ENCODE assay signal across 29 cellular contexts in the genomic region with DNA sequence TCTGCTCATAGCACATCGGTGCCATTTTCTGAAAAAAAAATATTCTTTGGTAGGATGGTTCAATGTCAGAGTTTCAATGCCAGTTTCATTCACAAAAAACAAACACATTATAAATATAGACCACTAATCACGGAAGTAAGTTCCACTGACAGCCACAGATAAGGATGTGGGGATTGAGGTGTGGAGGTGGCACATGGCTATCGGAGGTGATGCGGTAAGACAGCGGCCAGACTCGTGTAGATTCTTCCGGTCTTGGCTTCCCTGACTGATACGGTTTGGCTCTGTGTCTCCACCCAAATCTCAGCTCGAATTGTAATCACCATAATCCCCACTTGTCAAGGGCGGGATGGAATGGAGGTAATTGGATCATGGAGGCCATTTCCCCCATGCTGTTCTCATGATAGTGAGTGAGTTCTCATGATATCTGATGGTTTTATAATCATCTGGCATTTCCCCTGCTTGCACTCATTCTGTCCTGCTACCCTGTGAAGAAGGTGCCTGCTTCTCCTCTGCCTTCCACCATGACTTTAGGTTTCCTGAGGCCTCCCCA.
"Had no signal": no experiment of that assay in that cellular context is flagged by ENCODE, and none has a peak within 500 bp of the region (broad histone marks: within the 10 kb centered on the region; RNA-seq: fewer than 3 reads in every experiment).

No MANE protein-coding gene starts in this region.

- H3K27ac ChIP-seq: SJCRH30, SK-N-MC had no signal

- H3K27me3 ChIP-seq: MG63, SJCRH30 had no signal

- DNase-seq: activated CD4-positive, alpha-beta T cell treated with anti-CD3 and anti-CD28 coated beads, Interleukin-2, amount 10 ng/mL, durations not matched to agents 24 days and 14 days; activated CD4-positive, alpha-beta T cell treated with anti-CD3 and anti-CD28 coated beads, Interleukin-2, amount 50 U/mL, for 4 hours; activated CD8-positive, alpha-beta T cell treated with anti-CD3 and anti-CD28 coated beads, Interleukin-2, amount 10 ng/mL, durations not matched to agents 7 days and 5 days; activated gamma-delta T cell; activated naive CD4-positive, alpha-beta T cell treated with anti-CD3 and anti-CD28 coated beads for 36 hours; activated naive CD8-positive, alpha-beta T cell treated with anti-CD3 and anti-CD28 coated beads, Interleukin-2, amount 50 U/mL, for 24 hours; activated T-cell treated with anti-CD3 and anti-CD28 coated beads, Interleukin-2, amount 50 U/mL, for 24 hours; anterior cingulate cortex; caudate nucleus; Kasumi-1; KBM-7; MG63; NCI-H1048; NCI-H1105 treated with DMSO at 0.1 percent for 48 hours; NCI-H1436; NCI-H1694; NCI-H1930; NCI-H2081 treated with DMSO at 0.1 percent for 48 hours; NCI-H345; NCI-H526 treated with DMSO at 0.1 percent for 48 hours; NCI-H774; SHP77; SJCRH30 had no signal

- H3K4me1 ChIP-seq: SJCRH30 had no signal

- H3K27me3 Mint-ChIP-seq: activated CD4-positive, alpha-beta T cell treated with anti-CD3 and anti-CD28 coated beads, Interleukin-2, amount 10 ng/mL, durations not matched to agents 24 days and 14 days; activated naive CD8-positive, alpha-beta T cell; activated naive CD8-positive, alpha-beta T cell treated with anti-CD3 and anti-CD28 coated beads, Interleukin-2, amount 50 U/mL, for 24 hours; activated T-cell treated with anti-CD3 and anti-CD28 coated beads, Interleukin-2, amount 50 U/mL, for 24 hours; brain had no signal

- H3K36me3 ChIP-seq: MG63, SJCRH30 had no signal

- ATAC-seq: activated CD8-positive, alpha-beta T cell treated with anti-CD3 and anti-CD28 coated beads, Interleukin-2, amount 10 ng/mL, durations not matched to agents 7 days and 5 days; activated naive CD8-positive, alpha-beta T cell treated with anti-CD3 and anti-CD28 coated beads, Interleukin-2, amount 50 U/mL, for 24 hours; Panc1 had no signal

- H3K4me3 Mint-ChIP-seq: activated CD4-positive, alpha-beta T cell treated with anti-CD3 and anti-CD28 coated beads, Interleukin-2, amount 10 ng/mL, durations not matched to agents 24 days and 14 days; activated CD8-positive, alpha-beta T cell treated with anti-CD3 and anti-CD28 coated beads, Interleukin-2, amount 10 ng/mL, durations not matched to agents 7 days and 5 days; activated naive CD4-positive, alpha-beta T cell treated with anti-CD3 and anti-CD28 coated beads for 36 hours; activated naive CD8-positive, alpha-beta T cell; activated naive CD8-positive, alpha-beta T cell treated with anti-CD3 and anti-CD28 coated beads, Interleukin-2, amount 50 U/mL, for 24 hours; activated T-cell treated with anti-CD3 and anti-CD28 coated beads, Interleukin-2, amount 50 U/mL, for 24 hours; brain; T-helper 2 cell treated with Interferon-gamma antibody and Interleukin-4, amounts not matched to agents 5 μg/mL and 100 μg/mL, for 36 hours had no signal

- H3K4me3 ChIP-seq: MG63, SJCRH30, SK-N-MC had no signal

- H3K4me1 Mint-ChIP-seq: activated CD4-positive, alpha-beta T cell treated with anti-CD3 and anti-CD28 coated beads, Interleukin-2, amount 10 ng/mL, durations not matched to agents 24 days and 14 days had no signal

- H3K36me3 Mint-ChIP-seq: brain had no signal

- H3K27ac Mint-ChIP-seq: activated CD4-positive, alpha-beta T cell treated with anti-CD3 and anti-CD28 coated beads, Interleukin-2, amount 10 ng/mL, durations not matched to agents 24 days and 14 days; activated CD8-positive, alpha-beta T cell treated with anti-CD3 and anti-CD28 coated beads, Interleukin-2, amount 10 ng/mL, durations not matched to agents 7 days and 5 days; activated naive CD4-positive, alpha-beta T cell treated with anti-CD3 and anti-CD28 coated beads for 36 hours; activated naive CD8-positive, alpha-beta T cell; activated naive CD8-positive, alpha-beta T cell treated with anti-CD3 and anti-CD28 coated beads, Interleukin-2, amount 50 U/mL, for 24 hours; activated T-cell treated with anti-CD3 and anti-CD28 coated beads, Interleukin-2, amount 50 U/mL, for 24 hours; activated T-helper 2 cell treated with anti-CD3 and anti-CD28 coated beads, Interferon-gamma antibody, Interleukin-2, Interleukin-4, amounts not matched to agents 10 μg/mL and 5 μg/mL and 100 μg/mL, durations not matched to agents 14 hours and 24 hours and 36 hours; brain; T-helper 2 cell treated with Interferon-gamma antibody and Interleukin-4, amounts not matched to agents 5 μg/mL and 100 μg/mL, for 36 hours had no signal

- H3K9me3 ChIP-seq: MG63, SJCRH30 had no signal
